In the genomic region with DNA sequence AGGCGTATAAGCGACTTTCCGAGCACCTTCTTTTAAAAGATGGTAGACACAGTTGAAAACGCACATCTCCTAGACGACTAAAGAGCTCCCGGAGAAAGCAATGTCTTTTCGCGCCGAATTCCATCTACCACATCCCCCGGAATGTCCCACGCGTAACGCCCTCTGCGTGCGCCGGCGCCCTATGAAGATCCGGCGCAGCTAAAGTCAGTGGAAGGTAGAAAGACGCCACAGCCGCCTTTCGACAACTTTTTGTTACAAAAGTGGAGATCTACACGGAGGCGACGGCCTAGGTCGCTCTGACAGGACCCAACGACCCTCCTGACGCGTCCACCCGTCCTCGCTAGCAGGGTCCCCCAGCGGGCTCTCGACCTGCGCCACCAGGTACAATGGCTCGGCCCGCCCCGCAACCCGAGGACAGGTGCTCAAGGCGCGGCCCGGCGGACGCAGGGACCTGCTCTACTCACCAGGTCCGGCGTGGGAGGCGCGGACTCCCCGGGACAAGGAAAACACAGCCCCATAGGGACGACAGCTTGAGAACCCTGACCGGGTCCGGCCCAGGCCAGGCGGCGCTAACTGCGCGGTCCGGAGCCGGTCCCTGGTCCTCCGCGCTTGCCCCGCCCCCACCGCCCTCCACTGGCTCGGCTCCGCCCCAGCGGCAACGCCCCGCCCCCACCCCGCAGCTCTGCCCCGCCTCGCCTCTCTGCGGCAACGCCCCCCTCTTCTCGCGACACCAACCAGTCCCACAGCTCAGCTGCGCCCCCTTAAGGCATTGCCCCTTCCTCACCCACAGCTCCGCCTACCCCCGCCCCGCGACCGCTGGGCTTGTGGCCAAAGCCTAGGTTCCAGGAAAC, we compare ENCODE assay signal across 1 cellular context.
A peak's percentile ranks its signal among the peaks of the same experiment; 100 is the strongest.
TF ChIP-seq lines count a peak whose summit lies in the region.

TSS of gene SVIP (minus strand) at position 571 of the 851 bp plus-strand sequence. CDS start at position 518, 53 bp downstream.

TF ChIP-seq in HEK293, 187 proteins besides CTCF, POLR2A, EP300 and RAD21 (continued from another document):
- TF ChIP-seq ZNF335 (tag by site-specific recombination; conservative IDR thresholded peaks at IDR 0.05) (peak; percentile 72), ZNF837 (tag by site-specific recombination; IDR thresholded peaks at IDR 0.05) (no peak)
